In genomic region chr6:101666256-101666655, GRCh38 we compare ENCODE assay signal across 12 cellular contexts.
DNase-seq lines count a peak whose midpoint lies in the region; ATAC-seq and TF ChIP-seq lines count a peak whose summit lies in the region.
"Had no signal": no experiment of that assay in that cellular context is flagged by ENCODE, and none has a peak within 500 bp of the region (broad histone marks: within the 10 kb centered on the region; RNA-seq: fewer than 3 reads in every experiment).

No MANE protein-coding gene starts in this region.

- no peak overlapping the region for H3K27ac Mint-ChIP-seq in progenitor cell of endocrine pancreas
- H3K27ac Mint-ChIP-seq: activated CD8-positive, alpha-beta T cell treated with anti-CD3 and anti-CD28 coated beads for 36 hours; activated naive CD8-positive, alpha-beta T cell; T-helper 1 cell treated with Interleukin-12 subunit alpha and Interleukin-12 subunit beta and Interleukin-4 antibody, amounts not matched to agents 30 μg/mL and 1 μg/mL, for 36 hours had no signal

- H3K9me3 Mint-ChIP-seq in progenitor cell of endocrine pancreas (ENCODE audit: low read depth), result peaks cover 3% of the 10 kb centered on the region

- DNase-seq in AG10803 (ENCODE audit: low read depth), result peak; percentile 64
- DNase-seq in HPDE6-E6E7 (ENCODE audit: extremely low spot score), result peak; percentile 22
- DNase-seq in T1000 (lab: John Stamatoyannopoulos, UW), result peak; percentile 35
- peak; percentile 45 for DNase-seq in glomerular visceral epithelial cell (ENCODE audit: extremely low spot score)
- DNase-seq in NCI-H526 (lab: John Stamatoyannopoulos, UW), result no peak
- DNase-seq in progenitor cell of endocrine pancreas (ENCODE audit: low spot score, unreplicated experiment), result no peak
- DNase-seq: activated CD8-positive, alpha-beta T cell treated with anti-CD3 and anti-CD28 coated beads for 36 hours; C1 segment of cervical spinal cord had no signal

- no peaks in the 10 kb centered on the region for H3K4me1 Mint-ChIP-seq in progenitor cell of endocrine pancreas (ENCODE audit: low read depth)

- H3K27me3 Mint-ChIP-seq in progenitor cell of endocrine pancreas, result no peaks in the 10 kb centered on the region
- H3K27me3 Mint-ChIP-seq: activated CD8-positive, alpha-beta T cell treated with anti-CD3 and anti-CD28 coated beads for 36 hours; activated naive CD8-positive, alpha-beta T cell had no signal

- H3K36me3 Mint-ChIP-seq in progenitor cell of endocrine pancreas (ENCODE audit: insufficient read depth), result no peaks in the 10 kb centered on the region
- H3K36me3 Mint-ChIP-seq: activated naive CD8-positive, alpha-beta T cell had no signal

- ATAC-seq in HG03135 (IDR thresholded peaks at IDR 0.05; ENCODE audit: unreplicated experiment) (no peak), SK-N-SH treated with all-trans-retinoic acid at 6 μM for 48 hours (no peak)
- ATAC-seq: activated CD8-positive, alpha-beta T cell treated with anti-CD3 and anti-CD28 coated beads for 36 hours had no signal

- TF ChIP-seq CTCF in AG10803 (conservative IDR thresholded peaks at IDR 0.05; ENCODE audit: low read length) (no peak), progenitor cell of endocrine pancreas (IDR thresholded peaks at IDR 0.05; ENCODE audit: unreplicated experiment) (no peak)

- H3K4me3 ChIP-seq in AG10803 (ENCODE audit: low read length), result no peak overlapping the region

- H3K4me3 Mint-ChIP-seq in progenitor cell of endocrine pancreas (ENCODE audit: low read depth), result no peak overlapping the region
- H3K4me3 Mint-ChIP-seq: activated CD8-positive, alpha-beta T cell treated with anti-CD3 and anti-CD28 coated beads for 36 hours; activated naive CD8-positive, alpha-beta T cell; T-helper 1 cell treated with Interleukin-12 subunit alpha and Interleukin-12 subunit beta and Interleukin-4 antibody, amounts not matched to agents 30 μg/mL and 1 μg/mL, for 36 hours had no signal

TF ChIP-seq in SK-N-SH treated with all-trans-retinoic acid at 6 μM for 48 hours, 23 proteins besides CTCF, POLR2A, EP300 and RAD21:
- TF ChIP-seq TOX (CRISPR knock-in tag; IDR thresholded peaks at IDR 0.05; ENCODE audit: borderline replicate concordance) (no peak), ZC3H10 (CRISPR knock-in tag; IDR thresholded peaks at IDR 0.05) (no peak), SNAI2 (CRISPR knock-in tag; IDR thresholded peaks at IDR 0.05) (no peak), PATZ1 (CRISPR knock-in tag; IDR thresholded peaks at IDR 0.05; ENCODE audit: borderline replicate concordance) (no peak), ISL1 (CRISPR knock-in tag; IDR thresholded peaks at IDR 0.05) (no peak), BACH2 (CRISPR knock-in tag; IDR thresholded peaks at IDR 0.05; ENCODE audit: borderline replicate concordance) (no peak), GLIS3 (CRISPR knock-in tag; IDR thresholded peaks at IDR 0.05) (no peak), OSR1 (CRISPR knock-in tag; IDR thresholded peaks at IDR 0.05) (no peak), CSRNP3 (CRISPR knock-in tag; IDR thresholded peaks at IDR 0.05) (no peak), ZFP3 (CRISPR knock-in tag; IDR thresholded peaks at IDR 0.05) (no peak), TSHZ2 (CRISPR knock-in tag; IDR thresholded peaks at IDR 0.05) (no peak), RARB (CRISPR knock-in tag; IDR thresholded peaks at IDR 0.05) (no peak), ARNTL (CRISPR knock-in tag; IDR thresholded peaks at IDR 0.05; ENCODE audit: borderline replicate concordance, low read depth) (no peak), POU6F1 (CRISPR knock-in tag; IDR thresholded peaks at IDR 0.05; ENCODE audit: borderline replicate concordance, low read depth) (no peak), CSDC2 (CRISPR knock-in tag; IDR thresholded peaks at IDR 0.05) (no peak), ZNF8 (CRISPR knock-in tag; IDR thresholded peaks at IDR 0.05) (no peak), ZFP30 (CRISPR knock-in tag; IDR thresholded peaks at IDR 0.05) (no peak), ZNF70 (CRISPR knock-in tag; IDR thresholded peaks at IDR 0.05) (no peak), PPARA (CRISPR knock-in tag; IDR thresholded peaks at IDR 0.05; ENCODE audit: borderline replicate concordance) (no peak)

Comparison
In these comparisons a context has a peak if more than half of its experiments do, and no peak if none do; other contexts are left out.
1. DNase-seq: peak in AG10803 (single experiment), HPDE6-E6E7 (single experiment), T1000 (single experiment) and glomerular visceral epithelial cell (single experiment); none in NCI-H526 (0 of 2) and progenitor cell of endocrine pancreas (single experiment).